Comparison of ENCODE assay signal across 15 cellular contexts in the genomic region with DNA sequence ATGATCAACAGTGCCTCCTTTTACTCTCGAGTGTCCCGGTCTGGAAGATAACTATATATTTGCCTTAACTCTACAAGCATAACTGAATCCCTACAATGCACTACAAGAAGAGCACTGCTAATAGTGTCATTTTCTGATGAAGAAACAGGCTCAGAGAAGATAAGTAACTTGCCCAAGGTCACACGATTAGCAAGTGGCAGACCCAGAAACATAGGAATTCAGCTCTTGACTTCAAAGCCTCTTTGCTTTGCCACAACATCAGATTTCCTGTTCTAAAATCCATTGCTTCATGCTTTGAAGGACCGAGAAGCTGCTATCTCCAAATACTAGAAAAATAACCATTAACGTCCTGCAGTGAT.
DNase-seq lines count a peak whose midpoint lies in the region; ATAC-seq and TF ChIP-seq lines count a peak whose summit lies in the region.
"Had no signal": no experiment of that assay in that cellular context is flagged by ENCODE, and none has a peak within 500 bp of the region (broad histone marks: within the 10 kb centered on the region; RNA-seq: fewer than 3 reads in every experiment).

No MANE protein-coding gene starts in this region.

- no peak overlapping the region for H3K4me3 ChIP-seq in SK-N-SH (ENCODE audit: low read depth in 2 of 2, low read length in 1 of 2)
- H3K4me3 ChIP-seq in choroid plexus epithelial cell (ENCODE audit: low read depth, low read length): no peak overlapping the region
- H3K4me3 ChIP-seq in tibial nerve: no peak overlapping the region

- H3K27ac Mint-ChIP-seq in nephron: peak overlapping the region; percentile 82 to 93 (median 93)
- H3K27ac Mint-ChIP-seq: activated CD8-positive, alpha-beta memory T cell treated with anti-CD3 and anti-CD28 coated beads, Interleukin-2, amount 10 ng/mL, durations not matched to agents 7 days and 5 days; CD4-positive, CD25-positive, alpha-beta regulatory T cell had no signal

- H3K9ac ChIP-seq in SK-N-SH: no peak overlapping the region

- TF ChIP-seq POLR2A in tibial nerve (IDR thresholded peaks at IDR 0.05): no peak

- CTCF ChIA-PET in SK-N-SH (lab: Yijun Ruan, JAX): interaction anchor here (1.0 to 1.8 kb wide), 3 partner anchors 14 to 66 kb away, joined by 3 to 5 read pairs (median 4); a partner anchor contains a TSS

- no peak overlapping the region for H3K4me3 Mint-ChIP-seq in nephron
- H3K4me3 Mint-ChIP-seq: activated CD8-positive, alpha-beta memory T cell treated with anti-CD3 and anti-CD28 coated beads, Interleukin-2, amount 10 ng/mL, durations not matched to agents 7 days and 5 days had no signal

- H3K9me3 ChIP-seq in SK-N-SH (no peaks in the 10 kb centered on the region), tibial nerve (peaks cover 0 to 6% (median 0%) of the 10 kb centered on the region in 4 donors)

- H3K79me2 ChIP-seq in SK-N-SH (ENCODE audit: insufficient read depth): no peaks in the 10 kb centered on the region

- no peak for ATAC-seq in SK-N-SH treated with all-trans-retinoic acid at 6 μM for 48 hours
- ATAC-seq in HG03460 (IDR thresholded peaks at IDR 0.05; ENCODE audit: unreplicated experiment): no peak
- ATAC-seq: activated CD8-positive, alpha-beta memory T cell treated with anti-CD3 and anti-CD28 coated beads, Interleukin-2, amount 10 ng/mL, durations not matched to agents 7 days and 5 days had no signal

- H3K36me3 Mint-ChIP-seq in nephron (ENCODE audit: low read depth): no peaks in the 10 kb centered on the region
- H3K36me3 Mint-ChIP-seq: CD4-positive, CD25-positive, alpha-beta regulatory T cell had no signal

- H3K36me3 ChIP-seq in SK-N-SH (replicated peaks in 1 of 2; ENCODE audit: control insufficient read depth in 1 of 2, insufficient read depth in 2 of 2, low read length in 1 of 2) (no peaks in the 10 kb centered on the region), tibial nerve (no peaks in the 10 kb centered on the region)

- no peaks in the 10 kb centered on the region for H3K9me3 Mint-ChIP-seq in nephron

- H3K27ac ChIP-seq in SK-N-SH (ENCODE audit: low read depth in 2 of 2, low read length in 1 of 2) (peak overlapping the region; percentile 64 to 87; a peak in 3 of 4 replicates), tibial nerve (peak overlapping the region in 3 of 4 donors; percentile 55 to 68 (median 57))
- H3K27ac ChIP-seq: 22Rv1 had no signal

- H3K4me1 ChIP-seq in SK-N-SH (ENCODE audit: control insufficient read depth in 1 of 2, insufficient read depth in 2 of 2, low read depth in 1 of 2, low read length in 1 of 2) (peaks cover 23 to 29% of the 10 kb centered on the region in 2 experiments; a peak in 3 of 4 replicates), tibial nerve (peaks cover 0 to 38% (median 20%) of the 10 kb centered on the region in 4 donors)

- 93% methylated on average over 5 of the region's 5 CpGs for WGBS in SK-N-SH (ENCODE audit: low lambda C conversion rate)
- 63% methylated on average over 5 of the region's 5 CpGs for WGBS in tibial nerve, 2 donors

- no peak for TF ChIP-seq CTCF in SK-N-SH (IDR thresholded peaks at IDR 0.05)
- no peak for TF ChIP-seq CTCF in choroid plexus epithelial cell (conservative IDR thresholded peaks at IDR 0.05; ENCODE audit: low read depth, low read length)
- no peak for TF ChIP-seq CTCF in nephron (IDR thresholded peaks at IDR 0.05; ENCODE audit: unreplicated experiment in 3 of 3)
- no peak for TF ChIP-seq CTCF in tibial nerve (IDR thresholded peaks at IDR 0.05)
- no peak for TF ChIP-seq CTCF in GM10266 (IDR thresholded peaks at IDR 0.05; ENCODE audit: control insufficient read depth, insufficient read depth, low read depth, missing control alignments)

- no peak for DNase-seq in SK-N-SH
- peak; percentile 21 for DNase-seq in choroid plexus epithelial cell (ENCODE audit: low read depth)
- no peak for DNase-seq in tibial nerve (ENCODE audit: low spot score in 2 of 2)
- DNase-seq in NK-92 (lab: John Stamatoyannopoulos, UW; ENCODE audit: unreplicated experiment): no peak
- DNase-seq in GM10266 (ENCODE audit: extremely low spot score): no peak
- DNase-seq: activated CD8-positive, alpha-beta memory T cell treated with anti-CD3 and anti-CD28 coated beads, Interleukin-2, amount 10 ng/mL, durations not matched to agents 7 days and 5 days; activated naive CD4-positive, alpha-beta T cell treated with anti-CD3 and anti-CD28 coated beads, Interleukin-2, amount 50 U/mL, for 16 hours; CD4-positive, CD25-positive, alpha-beta regulatory T cell; cerebellar nuclear complex; EL; mammary epithelial cell had no signal

- H3K9me2 ChIP-seq in SK-N-SH: no peaks in the 10 kb centered on the region

- no peak for TF ChIP-seq RAD21 in SK-N-SH (IDR thresholded peaks at IDR 0.05; ENCODE audit: low read length)

- TF ChIP-seq EP300 in SK-N-SH (IDR thresholded peaks at IDR 0.05; ENCODE audit: borderline replicate concordance in 1 of 2, low read depth in 1 of 2, low read length in 1 of 2) (no peak), tibial nerve (IDR thresholded peaks at IDR 0.05) (no peak)

- peaks cover 20% of the 10 kb centered on the region for H3F3A ChIP-seq in SK-N-SH (replicated peaks; ENCODE audit: insufficient read depth)

- peak overlapping the region; percentile 66; the same call in 1 of the 2 replicates for H3K4me2 ChIP-seq in SK-N-SH

- H3K27me3 ChIP-seq in SK-N-SH (ENCODE audit: insufficient read depth) (no peaks in the 10 kb centered on the region), tibial nerve (no peaks in the 10 kb centered on the region)

- peak overlapping the region; percentile 25; the same call in 1 of the 2 replicates for H2AFZ ChIP-seq in SK-N-SH (ENCODE audit: low read depth)

- H3K27me3 Mint-ChIP-seq in nephron (ENCODE audit: low read depth): peaks cover under 1% of the 10 kb centered on the region

- POLR2A ChIA-PET in SK-N-SH (lab: Yijun Ruan, JAX): interaction anchor here (1.8 kb wide), 1 partner anchor 138 kb away, joined by 4 read pairs; a partner anchor contains a TSS

- no peaks in the 10 kb centered on the region for H4K20me1 ChIP-seq in SK-N-SH (ENCODE audit: insufficient read depth)

- peaks cover 31% of the 10 kb centered on the region for H3K4me1 Mint-ChIP-seq in nephron
- H3K4me1 Mint-ChIP-seq: CD4-positive, CD25-positive, alpha-beta regulatory T cell had no signal

TF ChIP-seq in SK-N-SH, 30 proteins besides CTCF, POLR2A, EP300 and RAD21:
- TF ChIP-seq, protein P1, sequence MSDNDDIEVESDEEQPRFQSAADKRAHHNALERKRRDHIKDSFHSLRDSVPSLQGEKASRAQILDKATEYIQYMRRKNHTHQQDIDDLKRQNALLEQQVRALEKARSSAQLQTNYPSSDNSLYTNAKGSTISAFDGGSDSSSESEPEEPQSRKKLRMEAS (IDR thresholded peaks at IDR 0.05; ENCODE audit: low read depth): no peak
- no peak for TF ChIP-seq NRF1 (IDR thresholded peaks at IDR 0.05; ENCODE audit: low read depth, low read length)
- no peak for TF ChIP-seq MXI1 (IDR thresholded peaks at IDR 0.05; ENCODE audit: low read depth, low read length)
- TF ChIP-seq TCF12 (IDR thresholded peaks at IDR 0.05): no peak
- no peak for TF ChIP-seq SMC3 (IDR thresholded peaks at IDR 0.05; ENCODE audit: low read depth, low read length)
- TF ChIP-seq TEAD4 (IDR thresholded peaks at IDR 0.05; ENCODE audit: borderline replicate concordance, insufficient read depth): no peak
- no peak for TF ChIP-seq JUND (IDR thresholded peaks at IDR 0.05)
- no peak for TF ChIP-seq ELF1 (IDR thresholded peaks at IDR 0.05)
- no peak for TF ChIP-seq CHD2 (IDR thresholded peaks at IDR 0.05; ENCODE audit: low read length, partially characterized antibody)

TF ChIP-seq in SK-N-SH treated with all-trans-retinoic acid at 6 μM for 48 hours, 23 proteins besides CTCF, POLR2A, EP300 and RAD21:
- TF ChIP-seq ZNF8 (CRISPR knock-in tag; IDR thresholded peaks at IDR 0.05): no peak
- TF ChIP-seq ISL1 (CRISPR knock-in tag; IDR thresholded peaks at IDR 0.05): no peak
- no peak for TF ChIP-seq BACH2 (CRISPR knock-in tag; IDR thresholded peaks at IDR 0.05; ENCODE audit: borderline replicate concordance)
- TF ChIP-seq TOX (CRISPR knock-in tag; IDR thresholded peaks at IDR 0.05; ENCODE audit: borderline replicate concordance): no peak
- TF ChIP-seq, protein P2, sequence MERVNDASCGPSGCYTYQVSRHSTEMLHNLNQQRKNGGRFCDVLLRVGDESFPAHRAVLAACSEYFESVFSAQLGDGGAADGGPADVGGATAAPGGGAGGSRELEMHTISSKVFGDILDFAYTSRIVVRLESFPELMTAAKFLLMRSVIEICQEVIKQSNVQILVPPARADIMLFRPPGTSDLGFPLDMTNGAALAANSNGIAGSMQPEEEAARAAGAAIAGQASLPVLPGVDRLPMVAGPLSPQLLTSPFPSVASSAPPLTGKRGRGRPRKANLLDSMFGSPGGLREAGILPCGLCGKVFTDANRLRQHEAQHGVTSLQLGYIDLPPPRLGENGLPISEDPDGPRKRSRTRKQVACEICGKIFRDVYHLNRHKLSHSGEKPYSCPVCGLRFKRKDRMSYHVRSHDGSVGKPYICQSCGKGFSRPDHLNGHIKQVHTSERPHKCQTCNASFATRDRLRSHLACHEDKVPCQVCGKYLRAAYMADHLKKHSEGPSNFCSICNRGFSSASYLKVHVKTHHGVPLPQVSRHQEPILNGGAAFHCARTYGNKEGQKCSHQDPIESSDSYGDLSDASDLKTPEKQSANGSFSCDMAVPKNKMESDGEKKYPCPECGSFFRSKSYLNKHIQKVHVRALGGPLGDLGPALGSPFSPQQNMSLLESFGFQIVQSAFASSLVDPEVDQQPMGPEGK (CRISPR knock-in tag; IDR thresholded peaks at IDR 0.05; ENCODE audit: borderline replicate concordance): no peak
- no peak for TF ChIP-seq ESRRG (CRISPR knock-in tag; IDR thresholded peaks at IDR 0.05)
- no peak for TF ChIP-seq ZFP3 (CRISPR knock-in tag; IDR thresholded peaks at IDR 0.05)
- TF ChIP-seq ZNF565 (CRISPR knock-in tag; conservative IDR thresholded peaks at IDR 0.05; ENCODE audit: low read depth): no peak
- no peak for TF ChIP-seq TCF4 (CRISPR knock-in tag; IDR thresholded peaks at IDR 0.05; ENCODE audit: borderline replicate concordance)
